ENCODE assay signal across 19 cellular contexts in the genomic region with DNA sequence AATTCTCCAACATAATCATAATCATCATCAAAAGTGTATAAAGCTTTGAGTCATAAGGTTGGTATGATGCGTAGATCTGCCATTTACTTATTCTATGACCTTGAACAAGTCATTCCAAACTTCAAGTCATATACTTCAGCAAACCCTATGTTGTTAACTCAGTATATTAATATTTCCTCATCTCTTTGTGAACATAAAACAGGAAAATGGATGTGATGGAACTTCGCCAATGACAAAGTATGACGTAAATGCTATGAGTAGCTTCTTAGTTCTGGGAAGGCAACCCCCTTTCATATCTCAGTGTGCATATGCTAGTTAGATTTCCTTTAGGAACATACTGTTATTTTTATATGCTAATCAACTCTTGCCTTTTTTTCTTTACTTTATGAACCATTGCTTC.
DNase-seq lines count a peak whose midpoint lies in the region; ATAC-seq and TF ChIP-seq lines count a peak whose summit lies in the region.
"Had no signal": no experiment of that assay in that cellular context is flagged by ENCODE, and none has a peak within 500 bp of the region (broad histone marks: within the 10 kb centered on the region; RNA-seq: fewer than 3 reads in every experiment).

No MANE protein-coding gene starts in this region.

- H3K4me1 Mint-ChIP-seq in chondrocyte (ENCODE audit: low read depth) (peaks cover 10% of the 10 kb centered on the region), nephron progenitor cell (no peaks in the 10 kb centered on the region)

- H3K4me3 Mint-ChIP-seq in chondrocyte (ENCODE audit: unreplicated experiment) (no peak overlapping the region), nephron progenitor cell (no peak overlapping the region)
- H3K4me3 Mint-ChIP-seq: activated CD4-positive, alpha-beta memory T cell treated with anti-CD3 and anti-CD28 coated beads for 36 hours had no signal

- no peaks in the 10 kb centered on the region for H3K27me3 ChIP-seq in adipocyte (replicated peaks; ENCODE audit: control insufficient read depth, insufficient read depth, low read length)
- no peaks in the 10 kb centered on the region for H3K27me3 ChIP-seq in fibroblast of lung (ENCODE audit: control insufficient read depth, insufficient read depth, low read length)
- H3K27me3 ChIP-seq: adrenal gland, neutrophil, sigmoid colon, tibial artery had no signal

- H3K4me1 ChIP-seq in adipocyte (ENCODE audit: control insufficient read depth, insufficient read depth, low read length) (peaks cover 25% of the 10 kb centered on the region), fibroblast of lung (ENCODE audit: control insufficient read depth, extremely low read depth, insufficient read depth, low read length) (peaks cover 18% of the 10 kb centered on the region)
- H3K4me1 ChIP-seq: adrenal gland had no signal

- no peaks in the 10 kb centered on the region for H4K20me1 ChIP-seq in fibroblast of lung (ENCODE audit: control insufficient read depth, extremely low read depth, insufficient read depth, low read length)

- H3K9ac ChIP-seq in adipocyte (ENCODE audit: low read length) (no peak overlapping the region), fibroblast of lung (ENCODE audit: insufficient read depth, low read length) (no peak overlapping the region)

- H3K36me3 ChIP-seq in adipocyte (ENCODE audit: control insufficient read depth, insufficient read depth, low read length, severe bottlenecking) (no peaks in the 10 kb centered on the region), fibroblast of lung (ENCODE audit: control insufficient read depth, insufficient read depth, low read length) (no peaks in the 10 kb centered on the region)
- H3K36me3 ChIP-seq: adrenal gland, neutrophil, sigmoid colon, tibial artery had no signal

- ATAC-seq in HG02840 (IDR thresholded peaks at IDR 0.05; ENCODE audit: low FRiP score, unreplicated experiment): no peak

- peak overlapping the region; percentile 42 for H3K27ac ChIP-seq in fibroblast of lung (ENCODE audit: insufficient read depth, low read length)
- H3K27ac ChIP-seq: adrenal gland, neutrophil had no signal

- H3K4me2 ChIP-seq in fibroblast of lung (ENCODE audit: extremely low read depth, insufficient read depth, low read length): peak overlapping the region; percentile 1

- no peaks in the 10 kb centered on the region for H3K9me3 ChIP-seq in adipocyte (ENCODE audit: control insufficient read depth, low read length)
- H3K9me3 ChIP-seq in fibroblast of lung (ENCODE audit: control insufficient read depth, insufficient read depth, low read depth, low read length): no peaks in the 10 kb centered on the region
- H3K9me3 ChIP-seq: adrenal gland, neutrophil, sigmoid colon, tibial artery had no signal

- H3K9me3 Mint-ChIP-seq in chondrocyte (ENCODE audit: low read depth): no peaks in the 10 kb centered on the region
- H3K9me3 Mint-ChIP-seq in nephron progenitor cell: no peaks in the 10 kb centered on the region

- H3K4me3 ChIP-seq in HFF-Myc (replicated peaks; ENCODE audit: low read depth, low read length) (no peak overlapping the region), adipocyte (ENCODE audit: low read length) (no peak overlapping the region), fibroblast of lung (replicated peaks in 1 of 4; ENCODE audit: control extremely low read depth in 1 of 4, insufficient read depth in 1 of 4, low read depth in 3 of 4, low read length in 4 of 4) (no peak overlapping the region), skeletal muscle cell (ENCODE audit: low read depth, low read length) (no peak overlapping the region)
- H3K4me3 ChIP-seq: adrenal gland, sigmoid colon, tibial artery had no signal

- H3K79me2 ChIP-seq in fibroblast of lung (ENCODE audit: control insufficient read depth, insufficient read depth, low read length): no peaks in the 10 kb centered on the region

- H3K36me3 Mint-ChIP-seq in chondrocyte (ENCODE audit: low read depth): no peaks in the 10 kb centered on the region
- H3K36me3 Mint-ChIP-seq in nephron progenitor cell (ENCODE audit: low read depth): no peaks in the 10 kb centered on the region
- H3K36me3 Mint-ChIP-seq: activated CD4-positive, alpha-beta memory T cell treated with anti-CD3 and anti-CD28 coated beads for 36 hours had no signal

- DNase-seq in HFF-Myc (ENCODE audit: extremely low read depth, low read depth) (peak; percentile 51), adipocyte (ENCODE audit: low read depth) (peak; percentile 60), fibroblast of lung (ENCODE audit: low read depth in 2 of 2) (peak; percentile 83 to 100), skeletal muscle cell (ENCODE audit: low read depth) (peak; percentile 87), chondrocyte (ENCODE audit: low spot score) (no peak), A172 (ENCODE audit: low spot score) (no peak), nephron progenitor cell (no peak)
- DNase-seq: activated CD4-positive, alpha-beta memory T cell treated with anti-CD3 and anti-CD28 coated beads for 36 hours; adrenal gland; cortex of kidney; midbrain; NCI-H2029; NCI-H524 treated with DMSO at 0.1 percent for 48 hours; OCI-M1; sigmoid colon; stimulated activated CD4-positive, alpha-beta T cell treated with anti-CD3 and anti-CD28 coated beads, Interleukin-4, amount 100 ng/mL, for 24 hours; tibial artery had no signal

- TF ChIP-seq CTCF in HFF-Myc (IDR thresholded peaks at IDR 0.05; ENCODE audit: low read depth, low read length, missing control alignments) (no peak), fibroblast of lung (conservative IDR thresholded peaks at IDR 0.05 in 1 of 2, IDR thresholded peaks at IDR 0.05 in 1 of 2; ENCODE audit: low read depth in 1 of 2, low read length in 2 of 2) (no peak), chondrocyte (IDR thresholded peaks at IDR 0.05) (no peak), nephron progenitor cell (IDR thresholded peaks at IDR 0.05) (no peak)

- no peak overlapping the region for H2AFZ ChIP-seq in fibroblast of lung (ENCODE audit: low read length)

- no peak overlapping the region for H3K27ac Mint-ChIP-seq in chondrocyte (ENCODE audit: unreplicated experiment)
- H3K27ac Mint-ChIP-seq in nephron progenitor cell: no peak overlapping the region
- H3K27ac Mint-ChIP-seq: activated CD4-positive, alpha-beta memory T cell treated with anti-CD3 and anti-CD28 coated beads for 36 hours had no signal

- no peaks in the 10 kb centered on the region for H3K27me3 Mint-ChIP-seq in chondrocyte (ENCODE audit: low read depth)
- no peaks in the 10 kb centered on the region for H3K27me3 Mint-ChIP-seq in nephron progenitor cell (ENCODE audit: low read depth, poor library complexity)

Comparison
In these comparisons a context has a peak if more than half of its experiments do, and no peak if none do; other contexts are left out.
1. DNase-seq: peak in HFF-Myc (single experiment), adipocyte (single experiment), fibroblast of lung (2 of 2) and skeletal muscle cell (single experiment); none in chondrocyte (single experiment), A172 (single experiment) and nephron progenitor cell (single experiment).